ENCODE assay signal across 31 cellular contexts in the genomic region with DNA sequence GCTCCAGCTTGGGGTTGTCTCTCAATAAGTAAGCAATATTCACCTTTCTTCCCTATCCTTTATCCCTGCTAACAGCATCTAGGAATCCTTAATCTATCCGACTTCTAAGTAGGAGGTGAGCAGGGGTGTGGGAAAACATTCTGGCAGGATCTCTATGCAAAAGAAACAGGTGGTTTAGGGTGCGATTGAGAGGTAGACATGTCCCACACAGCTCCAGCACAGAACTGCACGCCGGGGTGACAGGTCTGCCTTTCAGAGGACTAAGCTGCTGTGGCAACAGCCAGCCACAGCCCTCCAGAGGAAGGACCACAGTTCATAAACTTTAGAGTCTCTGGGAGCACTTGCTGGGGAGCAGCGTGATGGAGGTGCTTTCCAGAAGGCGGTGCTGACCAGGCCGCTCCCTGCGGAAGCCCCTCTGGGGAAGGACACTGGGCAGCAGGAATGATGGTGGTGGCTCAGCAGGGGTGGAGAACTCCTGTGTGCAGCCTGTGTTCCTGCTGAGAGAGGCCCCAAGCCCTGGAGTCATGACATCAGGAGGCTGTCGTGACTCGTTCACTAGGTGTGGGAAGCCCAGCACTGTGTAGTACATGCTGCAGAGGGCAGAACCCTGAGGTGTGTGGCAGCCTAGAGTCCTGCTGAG.
"Had no signal": no experiment of that assay in that cellular context is flagged by ENCODE, and none has a peak within 500 bp of the region (broad histone marks: within the 10 kb centered on the region; RNA-seq: fewer than 3 reads in every experiment).

No MANE protein-coding gene starts in this region.

- H3K36me3 ChIP-seq: breast epithelium, cardiac muscle cell, gastrocnemius medialis, heart left ventricle had no signal

- H3K4me1 ChIP-seq: breast epithelium, foreskin keratinocyte, gastrocnemius medialis, heart left ventricle had no signal

- H3K4me3 ChIP-seq: breast epithelium, cardiac muscle cell, coronary artery, dorsolateral prefrontal cortex, gastrocnemius medialis, heart left ventricle had no signal

- H3K27me3 ChIP-seq: breast epithelium, cardiac muscle cell, dorsolateral prefrontal cortex, foreskin keratinocyte, gastrocnemius medialis, heart left ventricle had no signal

- H3K9me3 ChIP-seq: breast epithelium, gastrocnemius medialis, heart left ventricle had no signal

- H3K27ac ChIP-seq: breast epithelium, cardiac muscle cell, coronary artery, dorsolateral prefrontal cortex, foreskin keratinocyte, gastrocnemius medialis, heart left ventricle had no signal

- ATAC-seq: activated T-cell treated with anti-CD3 and anti-CD28 coated beads, Interleukin-2, amount 50 U/mL, for 4 hours; activated T-helper 17 cell treated with anti-CD3 and anti-CD28 coated beads, Interleukin-2, amount 50 U/mL, for 72 hours; esophagus mucosa; foreskin keratinocyte; gastrocnemius medialis; T-helper 17 cell had no signal

- DNase-seq: activated CD4-positive, alpha-beta memory T cell treated with anti-CD3 and anti-CD28 coated beads, Interleukin-2, amount 10 ng/mL, durations not matched to agents 7 days and 5 days; activated CD4-positive, alpha-beta T cell treated with anti-CD3 and anti-CD28 coated beads for 1 hour; activated CD4-positive, alpha-beta T cell treated with anti-CD3 and anti-CD28 coated beads for 4 hours; activated CD4-positive, alpha-beta T cell treated with anti-CD3 and anti-CD28 coated beads, Interleukin-2, amount 10 ng/mL, durations not matched to agents 7 days and 5 days; activated CD4-positive, alpha-beta T cell treated with anti-CD3 and anti-CD28 coated beads, Interleukin-2, amount 50 U/mL, for 4 hours; activated CD4-positive, CD25-positive, alpha-beta regulatory T cell; activated CD8-positive, alpha-beta memory T cell treated with anti-CD3 and anti-CD28 coated beads for 24 hours; activated effector memory CD4-positive, alpha-beta T cell treated with Interleukin-2 at 50 U/mL for 16 hours; activated gamma-delta T cell treated with Interleukin-2 at 50 U/mL for 16 hours; activated naive CD4-positive, alpha-beta T cell treated with anti-CD3 and anti-CD28 coated beads, Interleukin-2, amount 50 U/mL, for 16 hours; activated naive CD4-positive, alpha-beta T cell treated with Interleukin-2 at 50 U/mL for 16 hours; activated T-cell treated with anti-CD3 and anti-CD28 coated beads, Interleukin-2, amount 50 U/mL, for 4 hours; amniotic stem cell; aorta; central memory CD4-positive, alpha-beta T cell; cerebellar nuclear complex; dorsolateral prefrontal cortex; effector memory CD4-positive, alpha-beta T cell; endodermal cell; foreskin keratinocyte; gastrocnemius medialis; glutamatergic neuron; heart left ventricle; T-helper 1 cell; T-helper 17 cell; T1000 had no signal
